8 cellular contexts compared by ENCODE assay signal in genomic region chr11:32448232-32448631, GRCh38. TPM values are rescaled to one million over a fixed set of nuclear protein-coding genes. Genes with fewer than 3 reads are reported as not detected.
DNase-seq lines count a peak whose midpoint lies in the region; ATAC-seq, FAIRE-seq and TF ChIP-seq lines count a peak whose summit lies in the region.

No MANE protein-coding gene starts in this region.

- H3K79me1 ChIP-seq in H9 (ENCODE audit: insufficient read depth, low read depth, low read length, poor library complexity, severe bottlenecking), result no peaks in the 10 kb centered on the region

- FAIRE-seq in D721Med (lab: Jason Lieb, UNC), result no peak

- H3K4me2 ChIP-seq in H9 (ENCODE audit: insufficient read depth, insufficient read length, low read length), result no peak overlapping the region

- H3K9ac ChIP-seq in H9 (ENCODE audit: extremely low read depth, insufficient read length, low read length), result no peak overlapping the region

- no peak overlapping the region for H3K27ac ChIP-seq in H9 (ENCODE audit: insufficient read length, low read depth, low read length)

- no peak for ATAC-seq in GM21360 (IDR thresholded peaks at IDR 0.05; ENCODE audit: unreplicated experiment)

- H2BK15ac ChIP-seq in H9 (ENCODE audit: low read depth, low read length), result no peak overlapping the region

- H3K36me3 Mint-ChIP-seq in H9 (ENCODE audit: insufficient read depth in 1 of 3, low read depth in 3 of 3), result no peaks in the 10 kb centered on the region

- no peak overlapping the region for H2BK12ac ChIP-seq in H9 (ENCODE audit: insufficient read length, low read depth, low read length)

- peak; percentile 28 for TF ChIP-seq CTCF in D721Med (IDR thresholded peaks at IDR 0.05; ENCODE audit: insufficient read depth, missing control alignments)
- peak; percentile 70 for TF ChIP-seq CTCF in H9 (conservative IDR thresholded peaks at IDR 0.05)
- TF ChIP-seq CTCF in fibroblast of villous mesenchyme (IDR thresholded peaks at IDR 0.05; ENCODE audit: insufficient read depth, low read depth, low read length), result peak; percentile 40

- no CpG with 5 or more reads among the region's 3 CpGs for WGBS in H9 (ENCODE audit: extremely low coverage, insufficient read length, low lambda C conversion rate)

- H3K23ac ChIP-seq in H9 (ENCODE audit: insufficient read length, low read depth, low read length), result no peak overlapping the region

- no peak overlapping the region for H3K18ac ChIP-seq in H9 (ENCODE audit: insufficient read length, low read depth, low read length)

- no peak overlapping the region for H3K4me3 Mint-ChIP-seq in H9

- no peak overlapping the region for H2BK5ac ChIP-seq in H9 (ENCODE audit: insufficient read length, low read length)

- no peak overlapping the region for H2BK20ac ChIP-seq in H9 (ENCODE audit: low read depth, low read length, poor library complexity, severe bottlenecking)

- H4K20me1 ChIP-seq in H9 (ENCODE audit: control insufficient read depth, insufficient read depth, insufficient read length), result no peaks in the 10 kb centered on the region

- peaks cover 4% of the 10 kb centered on the region in 2 experiments; a peak in 3 of 4 replicates for H3K4me1 Mint-ChIP-seq in H9

- no peak overlapping the region for H3K27ac Mint-ChIP-seq in H9

- H2AFZ ChIP-seq in H9 (ENCODE audit: low read length), result no peak overlapping the region

- H3K4ac ChIP-seq in H9 (ENCODE audit: low read depth, low read length), result no peak overlapping the region

- H3K23me2 ChIP-seq in H9 (ENCODE audit: insufficient read length, low read depth, low read length, poor library complexity, severe bottlenecking), result no peaks in the 10 kb centered on the region

- H3T11ph ChIP-seq in H9 (ENCODE audit: low read length), result no peak overlapping the region

- H3K56ac ChIP-seq in H9 (ENCODE audit: insufficient read length, low read depth, low read length), result no peak overlapping the region

- no peaks in the 10 kb centered on the region for H3K27me3 ChIP-seq in H9 (ENCODE audit: insufficient read depth, low read length)

- no peak overlapping the region for H3K4me3 ChIP-seq in fibroblast of villous mesenchyme (ENCODE audit: low read depth, low read length)

- H2AK5ac ChIP-seq in H9 (ENCODE audit: insufficient read length, low read length), result no peak overlapping the region

- no peaks in the 10 kb centered on the region for H3K9me3 Mint-ChIP-seq in H9

- no peak overlapping the region for H4K91ac ChIP-seq in H9 (ENCODE audit: insufficient read length, low read depth, low read length)

- DNase-seq in D721Med (ENCODE audit: insufficient read length, low spot score), result no peak
- DNase-seq in H9, result no peak
- DNase-seq in OCI-M1 (lab: John Stamatoyannopoulos, UW), result peak; percentile 92
- peak; percentile 70 for DNase-seq in fibroblast of villous mesenchyme (ENCODE audit: low read depth)
- no peak for DNase-seq in NCI-H2196 (lab: John Stamatoyannopoulos, UW; ENCODE audit: unreplicated experiment)
- no peak for DNase-seq in activated gamma-delta T cell treated with Interleukin-2 at 50 U/mL for 16 hours
- no peak for DNase-seq in stimulated activated CD4-positive, alpha-beta T cell treated with anti-CD3 and anti-CD28 coated beads, Interleukin-4, amount 100 ng/mL, for 1 hour

- no peak overlapping the region for H4K5ac ChIP-seq in H9 (ENCODE audit: insufficient read length, low read depth, low read length)

- H3K14ac ChIP-seq in H9 (ENCODE audit: insufficient read depth, low read length), result no peak overlapping the region

- no peak overlapping the region for H4K8ac ChIP-seq in H9 (replicated peaks; ENCODE audit: insufficient read length, low read depth, low read length)

- H3K9me3 ChIP-seq in H9 (ENCODE audit: control insufficient read depth, low read depth, low read length), result no peaks in the 10 kb centered on the region

- peaks cover 40% of the 10 kb centered on the region for H3K27me3 Mint-ChIP-seq in H9 (ENCODE audit: low read depth)

- H3K79me2 ChIP-seq in H9 (ENCODE audit: insufficient read depth, low read length), result no peaks in the 10 kb centered on the region

- H2BK120ac ChIP-seq in H9 (ENCODE audit: low read depth, low read length, poor library complexity, severe bottlenecking), result no peak overlapping the region

- H3K4me1 ChIP-seq in H9 (ENCODE audit: insufficient read depth, low read length), result no peaks in the 10 kb centered on the region

RNA-seq across cellular contexts. Expression of gene WT1, which starts 12.9 kb away (rescaled TPM):
- total RNA-seq in H9 (2021), result 0.15 and 0.20 TPM in 2 replicates
- total RNA-seq in fibroblast of villous mesenchyme, result 5.8 and 16.4 TPM in 2 replicates

Comparison
In these comparisons a context has a peak if more than half of its experiments do, and no peak if none do; other contexts are left out.
1. DNase-seq: peak in OCI-M1 (single experiment) and fibroblast of villous mesenchyme (single experiment); none in D721Med (single experiment), H9 (single experiment), NCI-H2196 (single experiment), activated gamma-delta T cell treated with Interleukin-2 at 50 U/mL for 16 hours (single experiment) and stimulated activated CD4-positive, alpha-beta T cell treated with anti-CD3 and anti-CD28 coated beads, Interleukin-4, amount 100 ng/mL, for 1 hour (single experiment).
2. Peak in every context shown above with its lines, with median percentiles within 50 percentile points of each other: CTCF ChIP-seq.